In genomic region chr1:8711161-8711560, GRCh38 we compare ENCODE assay signal across 17 cellular contexts.
DNase-seq lines count a peak whose midpoint lies in the region; ATAC-seq, FAIRE-seq and TF ChIP-seq lines count a peak whose summit lies in the region.
"Had no signal": no experiment of that assay in that cellular context is flagged by ENCODE, and none has a peak within 500 bp of the region (broad histone marks: within the 10 kb centered on the region; RNA-seq: fewer than 3 reads in every experiment).

No MANE protein-coding gene starts in this region.

- H2AFZ ChIP-seq in ACC112 (ENCODE audit: low read length, unreplicated experiment) (no peak overlapping the region), astrocyte (ENCODE audit: low read depth, low read length) (no peak overlapping the region)

- TF ChIP-seq CTCF in HEK293 (tag by site-specific recombination; IDR thresholded peaks at IDR 0.05): no peak
- no peak for TF ChIP-seq CTCF in astrocyte (IDR thresholded peaks at IDR 0.05; ENCODE audit: insufficient read depth, low read depth, low read length)
- no peak for TF ChIP-seq CTCF in suprapubic skin (IDR thresholded peaks at IDR 0.05)

- no peak for TF ChIP-seq EP300 in suprapubic skin (IDR thresholded peaks at IDR 0.05)

- peak overlapping the region; percentile 87 for H3K27ac ChIP-seq in ACC112 (ENCODE audit: low read depth, low read length)
- H3K27ac ChIP-seq in HEK293 (ENCODE audit: extremely low read depth, low read depth, low read length): peak overlapping the region; percentile 78
- H3K27ac ChIP-seq in astrocyte (ENCODE audit: low read depth, low read length): peak overlapping the region; percentile 90
- H3K27ac ChIP-seq in suprapubic skin: no peak overlapping the region

- H3K36me3 ChIP-seq in ACC112 (ENCODE audit: insufficient read depth, low read length) (no peaks in the 10 kb centered on the region), HEK293 (ENCODE audit: control insufficient read depth in 2 of 2, insufficient read depth in 1 of 2, low read length in 2 of 2) (no peaks in the 10 kb centered on the region), astrocyte (ENCODE audit: insufficient read depth, low read length) (no peaks in the 10 kb centered on the region), suprapubic skin (no peaks in the 10 kb centered on the region), H7 (replicated peaks; ENCODE audit: control insufficient read depth, insufficient read depth, low read length) (no peaks in the 10 kb centered on the region)

- H3K4me1 ChIP-seq in ACC112 (ENCODE audit: control insufficient read depth, insufficient read depth, low read length, unreplicated experiment): peaks cover 23% of the 10 kb centered on the region
- peaks cover 28% of the 10 kb centered on the region for H3K4me1 ChIP-seq in HEK293 (ENCODE audit: control insufficient read depth, insufficient read depth, low read length)
- peaks cover 25% of the 10 kb centered on the region for H3K4me1 ChIP-seq in astrocyte (ENCODE audit: insufficient read depth, low read length)
- H3K4me1 ChIP-seq in suprapubic skin: peaks cover 26% of the 10 kb centered on the region

- ATAC-seq in memory B cell (ENCODE audit: low read depth): no peak
- ATAC-seq in HG02840 (IDR thresholded peaks at IDR 0.05; ENCODE audit: low FRiP score, unreplicated experiment): no peak
- ATAC-seq: body of pancreas, Right ventricle myocardium inferior had no signal

- no peak overlapping the region for H3K4me3 Mint-ChIP-seq in astrocyte (ENCODE audit: unreplicated experiment)
- no peak overlapping the region for H3K4me3 Mint-ChIP-seq in memory B cell
- H3K4me3 Mint-ChIP-seq: CD14-positive monocyte; stimulated activated naive CD8-positive, alpha-beta T cell treated with anti-CD3 and anti-CD28 coated beads, Interleukin-15, Interleukin-2, amounts not matched to agents 100 ng/mL and 50 ng/mL, for 24 hours had no signal

- POLR2A ChIA-PET in HEK293 (lab: Yijun Ruan, JAX): interaction anchor here (1.9 kb wide), 1 partner anchor 8 kb away, joined by 19 read pairs; no protein-coding TSS in a partner anchor

- no peaks in the 10 kb centered on the region for H4K20me1 ChIP-seq in astrocyte (ENCODE audit: insufficient read depth, low read length)

- peak; percentile 17 for DNase-seq in astrocyte (ENCODE audit: low read depth)
- no peak for DNase-seq in memory B cell (ENCODE audit: low spot score in 2 of 2)
- no peak for DNase-seq in suprapubic skin (ENCODE audit: low spot score in 2 of 2)
- DNase-seq in H7: no peak
- DNase-seq in NCI-H226: no peak
- DNase-seq: body of pancreas; GOT3; midbrain; NCI-H146; NCI-H69; stimulated activated CD4-positive, alpha-beta T cell treated with anti-CD3 and anti-CD28 coated beads, Interleukin-4, amount 100 ng/mL, for 4 hours had no signal

- FAIRE-seq in astrocyte (lab: Jason Lieb, UNC): no peak

- peaks cover 10% of the 10 kb centered on the region for H3K36me3 Mint-ChIP-seq in astrocyte (ENCODE audit: low read depth, unreplicated experiment)
- peaks cover 7% of the 10 kb centered on the region for H3K36me3 Mint-ChIP-seq in memory B cell
- H3K36me3 Mint-ChIP-seq: CD14-positive monocyte had no signal

- H3K79me2 ChIP-seq in ACC112 (ENCODE audit: control insufficient read depth, insufficient read depth, low read length, unreplicated experiment) (no peaks in the 10 kb centered on the region), astrocyte (ENCODE audit: insufficient read depth, low read length) (peaks cover 2% of the 10 kb centered on the region)

- TF ChIP-seq POLR2A in suprapubic skin (IDR thresholded peaks at IDR 0.05): no peak

- WGBS in suprapubic skin: 76% methylated on average over 5 of the region's 5 CpGs

- H3K9ac ChIP-seq in astrocyte (ENCODE audit: low read length): peak overlapping the region; percentile 69

- CTCF ChIA-PET in HEK293 (lab: Yijun Ruan, JAX): interaction anchor here (1.0 kb wide), 1 partner anchor 8 kb away, joined by 3 read pairs; no protein-coding TSS in a partner anchor

- peak overlapping the region; percentile 21 for H3K27ac Mint-ChIP-seq in astrocyte (ENCODE audit: unreplicated experiment)
- peak overlapping the region; percentile 67 for H3K27ac Mint-ChIP-seq in memory B cell
- H3K27ac Mint-ChIP-seq: stimulated activated naive CD8-positive, alpha-beta T cell treated with anti-CD3 and anti-CD28 coated beads, Interleukin-15, Interleukin-2, amounts not matched to agents 100 ng/mL and 50 ng/mL, for 24 hours had no signal

- H3K4me2 ChIP-seq in astrocyte (ENCODE audit: low read length): peak overlapping the region; percentile 43

- H3K9me3 Mint-ChIP-seq in astrocyte (ENCODE audit: unreplicated experiment) (no peaks in the 10 kb centered on the region), memory B cell (peaks cover 4% of the 10 kb centered on the region)
- H3K9me3 Mint-ChIP-seq: CD14-positive monocyte had no signal

- H3K4me1 Mint-ChIP-seq in astrocyte (ENCODE audit: low read depth, unreplicated experiment) (peaks cover 36% of the 10 kb centered on the region), memory B cell (peaks cover 31% of the 10 kb centered on the region)

- no peaks in the 10 kb centered on the region for H3K27me3 ChIP-seq in ACC112 (ENCODE audit: insufficient read depth, low read length)
- no peaks in the 10 kb centered on the region for H3K27me3 ChIP-seq in astrocyte (ENCODE audit: insufficient read depth, low read length)
- no peaks in the 10 kb centered on the region for H3K27me3 ChIP-seq in suprapubic skin
- no peaks in the 10 kb centered on the region for H3K27me3 ChIP-seq in H7 (ENCODE audit: control insufficient read depth, insufficient read depth, low read length)
- H3K27me3 ChIP-seq: body of pancreas had no signal

- H3K27me3 Mint-ChIP-seq in astrocyte (ENCODE audit: low read depth, unreplicated experiment): no peaks in the 10 kb centered on the region
- no peaks in the 10 kb centered on the region for H3K27me3 Mint-ChIP-seq in memory B cell

- H3K9me3 ChIP-seq in HEK293 (ENCODE audit: control insufficient read depth, insufficient read depth, low read depth, low read length) (no peaks in the 10 kb centered on the region), astrocyte (ENCODE audit: insufficient read depth, low read depth, low read length) (no peaks in the 10 kb centered on the region), suprapubic skin (no peaks in the 10 kb centered on the region)
- H3K9me3 ChIP-seq: body of pancreas had no signal

- H3K4me3 ChIP-seq in ACC112 (ENCODE audit: low read depth, low read length) (peak overlapping the region; percentile 6), HEK293 (ENCODE audit: low read depth, low read length) (no peak overlapping the region), astrocyte (ENCODE audit: insufficient read depth, low read depth, low read length) (no peak overlapping the region), suprapubic skin (no peak overlapping the region), H7 (ENCODE audit: insufficient read depth, low read depth, low read length) (no peak overlapping the region)
- H3K4me3 ChIP-seq: body of pancreas had no signal

TF ChIP-seq in HEK293, 187 proteins besides CTCF, POLR2A, EP300 and RAD21:
- TF ChIP-seq ZNF416 (tag by site-specific recombination; IDR thresholded peaks at IDR 0.05) (no peak), ZNF629 (tag by site-specific recombination; IDR thresholded peaks at IDR 0.05) (no peak), ZNF311 (tag by site-specific recombination; IDR thresholded peaks at IDR 0.05; ENCODE audit: borderline replicate concordance) (no peak), ZNF776 (tag by site-specific recombination; IDR thresholded peaks at IDR 0.05; ENCODE audit: borderline replicate concordance) (no peak), ZNF354C (tag by site-specific recombination; IDR thresholded peaks at IDR 0.05; ENCODE audit: borderline replicate concordance, low read depth) (no peak), PRDM2 (tag by site-specific recombination; IDR thresholded peaks at IDR 0.05; ENCODE audit: borderline replicate concordance) (no peak)
